ENCODE assay signal across 2 cellular contexts in genomic region chr7:26653430-26653911, GRCh38.
TF ChIP-seq lines count a peak whose summit lies in the region.

No MANE protein-coding gene starts in this region.

TF ChIP-seq in SK-N-SH treated with all-trans-retinoic acid at 6 μM for 48 hours, 23 proteins besides CTCF, POLR2A, EP300 and RAD21 (continued from another document):
- no peak for TF ChIP-seq CSRNP3 (CRISPR knock-in tag; IDR thresholded peaks at IDR 0.05)
- no peak for TF ChIP-seq PATZ1 (CRISPR knock-in tag; IDR thresholded peaks at IDR 0.05; ENCODE audit: borderline replicate concordance)
- no peak for TF ChIP-seq SNAI2 (CRISPR knock-in tag; IDR thresholded peaks at IDR 0.05)
- TF ChIP-seq, protein P1, sequence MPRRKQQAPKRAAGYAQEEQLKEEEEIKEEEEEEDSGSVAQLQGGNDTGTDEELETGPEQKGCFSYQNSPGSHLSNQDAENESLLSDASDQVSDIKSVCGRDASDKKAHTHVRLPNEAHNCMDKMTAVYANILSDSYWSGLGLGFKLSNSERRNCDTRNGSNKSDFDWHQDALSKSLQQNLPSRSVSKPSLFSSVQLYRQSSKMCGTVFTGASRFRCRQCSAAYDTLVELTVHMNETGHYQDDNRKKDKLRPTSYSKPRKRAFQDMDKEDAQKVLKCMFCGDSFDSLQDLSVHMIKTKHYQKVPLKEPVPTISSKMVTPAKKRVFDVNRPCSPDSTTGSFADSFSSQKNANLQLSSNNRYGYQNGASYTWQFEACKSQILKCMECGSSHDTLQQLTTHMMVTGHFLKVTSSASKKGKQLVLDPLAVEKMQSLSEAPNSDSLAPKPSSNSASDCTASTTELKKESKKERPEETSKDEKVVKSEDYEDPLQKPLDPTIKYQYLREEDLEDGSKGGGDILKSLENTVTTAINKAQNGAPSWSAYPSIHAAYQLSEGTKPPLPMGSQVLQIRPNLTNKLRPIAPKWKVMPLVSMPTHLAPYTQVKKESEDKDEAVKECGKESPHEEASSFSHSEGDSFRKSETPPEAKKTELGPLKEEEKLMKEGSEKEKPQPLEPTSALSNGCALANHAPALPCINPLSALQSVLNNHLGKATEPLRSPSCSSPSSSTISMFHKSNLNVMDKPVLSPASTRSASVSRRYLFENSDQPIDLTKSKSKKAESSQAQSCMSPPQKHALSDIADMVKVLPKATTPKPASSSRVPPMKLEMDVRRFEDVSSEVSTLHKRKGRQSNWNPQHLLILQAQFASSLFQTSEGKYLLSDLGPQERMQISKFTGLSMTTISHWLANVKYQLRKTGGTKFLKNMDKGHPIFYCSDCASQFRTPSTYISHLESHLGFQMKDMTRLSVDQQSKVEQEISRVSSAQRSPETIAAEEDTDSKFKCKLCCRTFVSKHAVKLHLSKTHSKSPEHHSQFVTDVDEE (CRISPR knock-in tag; IDR thresholded peaks at IDR 0.05) = no peak
- no peak for TF ChIP-seq ZNF565 (CRISPR knock-in tag; conservative IDR thresholded peaks at IDR 0.05; ENCODE audit: low read depth)
- TF ChIP-seq CREB5 (CRISPR knock-in tag; IDR thresholded peaks at IDR 0.05; ENCODE audit: low read depth) = no peak

TF ChIP-seq in H1, 55 proteins besides CTCF, POLR2A, EP300 and RAD21 (continued from another document):
- TF ChIP-seq, protein P2, sequence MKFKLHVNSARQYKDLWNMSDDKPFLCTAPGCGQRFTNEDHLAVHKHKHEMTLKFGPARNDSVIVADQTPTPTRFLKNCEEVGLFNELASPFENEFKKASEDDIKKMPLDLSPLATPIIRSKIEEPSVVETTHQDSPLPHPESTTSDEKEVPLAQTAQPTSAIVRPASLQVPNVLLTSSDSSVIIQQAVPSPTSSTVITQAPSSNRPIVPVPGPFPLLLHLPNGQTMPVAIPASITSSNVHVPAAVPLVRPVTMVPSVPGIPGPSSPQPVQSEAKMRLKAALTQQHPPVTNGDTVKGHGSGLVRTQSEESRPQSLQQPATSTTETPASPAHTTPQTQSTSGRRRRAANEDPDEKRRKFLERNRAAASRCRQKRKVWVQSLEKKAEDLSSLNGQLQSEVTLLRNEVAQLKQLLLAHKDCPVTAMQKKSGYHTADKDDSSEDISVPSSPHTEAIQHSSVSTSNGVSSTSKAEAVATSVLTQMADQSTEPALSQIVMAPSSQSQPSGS (IDR thresholded peaks at IDR 0.05; ENCODE audit: low read length) = no peak
- TF ChIP-seq POLR2AphosphoS5 (IDR thresholded peaks at IDR 0.05; ENCODE audit: low read depth, low read length) (no peak), SRF (IDR thresholded peaks at IDR 0.05; ENCODE audit: low read depth, low read length) (no peak), SIX5 (IDR thresholded peaks at IDR 0.05; ENCODE audit: low read depth, low read length) (no peak), CTBP2 (IDR thresholded peaks at IDR 0.05; ENCODE audit: borderline replicate concordance, insufficient read depth, insufficient read length, low read length) (no peak), CHD1 (IDR thresholded peaks at IDR 0.05; ENCODE audit: low read depth, low read length) (no peak), KDM4A (IDR thresholded peaks at IDR 0.05; ENCODE audit: low read depth, low read length, severe bottlenecking) (no peak), SIN3A (conservative IDR thresholded peaks at IDR 0.05 in 1 of 2, IDR thresholded peaks at IDR 0.05 in 1 of 2; ENCODE audit: low read depth in 1 of 2, low read length in 2 of 2) (no peak), E2F6 (IDR thresholded peaks at IDR 0.05) (no peak)
